8 cellular contexts compared by ENCODE assay signal in genomic region chr1:21308847-21309652, GRCh38. TPM values are rescaled to one million over a fixed set of nuclear protein-coding genes. Genes with fewer than 3 reads are reported as not detected.
DNase-seq lines count a peak whose midpoint lies in the region; ATAC-seq and TF ChIP-seq lines count a peak whose summit lies in the region.

No MANE protein-coding gene starts in this region.

- H3K4me1 ChIP-seq in SK-N-SH (ENCODE audit: control insufficient read depth in 1 of 2, insufficient read depth in 2 of 2, low read depth in 1 of 2, low read length in 1 of 2) (peaks cover 49 to 83% of the 10 kb centered on the region in 2 experiments), fibroblast of lung (ENCODE audit: control insufficient read depth, extremely low read depth, insufficient read depth, low read length) (peaks cover 51% of the 10 kb centered on the region), stomach (peaks cover 53 to 99% (median 76%) of the 10 kb centered on the region in 4 donors)

- TF ChIP-seq CTCF in SK-N-SH (IDR thresholded peaks at IDR 0.05) (no peak), fibroblast of lung (conservative IDR thresholded peaks at IDR 0.05 in 1 of 2, IDR thresholded peaks at IDR 0.05 in 1 of 2; ENCODE audit: low read depth in 1 of 2, low read length in 2 of 2) (no peak), stomach (IDR thresholded peaks at IDR 0.05) (no peak)

- TF ChIP-seq POLR2A in stomach (IDR thresholded peaks at IDR 0.05) = no peak

- TF ChIP-seq EP300 in SK-N-SH (IDR thresholded peaks at IDR 0.05; ENCODE audit: borderline replicate concordance in 1 of 2, low read depth in 1 of 2, low read length in 1 of 2) = peak in 1 of 2 experiments; percentile 84; a peak in 2 of 4 replicates
- TF ChIP-seq EP300 in stomach (IDR thresholded peaks at IDR 0.05) = no peak

- H3K79me2 ChIP-seq in SK-N-SH (ENCODE audit: insufficient read depth) (no peaks in the 10 kb centered on the region), fibroblast of lung (ENCODE audit: control insufficient read depth, insufficient read depth, low read length) (peaks cover 54% of the 10 kb centered on the region)

- no peaks in the 10 kb centered on the region for H3K36me3 ChIP-seq in SK-N-SH (replicated peaks in 1 of 2; ENCODE audit: control insufficient read depth in 1 of 2, insufficient read depth in 2 of 2, low read length in 1 of 2)
- H3K36me3 ChIP-seq in fibroblast of lung (ENCODE audit: control insufficient read depth, insufficient read depth, low read length) = peaks cover 2% of the 10 kb centered on the region
- no peaks in the 10 kb centered on the region for H3K36me3 ChIP-seq in stomach

- intact Hi-C loops in stomach (cut with DNase I; ENCODE audit: low total_unique reads) = no loop called here

- TF ChIP-seq RAD21 in SK-N-SH (IDR thresholded peaks at IDR 0.05; ENCODE audit: low read length) = 0 out of 2 replicates have a peak, but pooled peaks have one; percentile 6

- H3K27ac ChIP-seq in SK-N-SH (ENCODE audit: low read depth in 2 of 2, low read length in 1 of 2) = peak overlapping the region; percentile 24 to 99; a peak in 3 of 4 replicates
- H3K27ac ChIP-seq in fibroblast of lung (ENCODE audit: insufficient read depth, low read length) = peak overlapping the region; percentile 39
- H3K27ac ChIP-seq in stomach = peak overlapping the region in 4 of 5 donors; percentile 48 to 84 (median 60)

- H3K4me3 ChIP-seq in SK-N-SH (ENCODE audit: low read depth in 2 of 2, low read length in 1 of 2) (no peak overlapping the region), fibroblast of lung (replicated peaks in 1 of 4; ENCODE audit: control extremely low read depth in 1 of 4, insufficient read depth in 1 of 4, low read depth in 3 of 4, low read length in 4 of 4) (no peak overlapping the region), stomach (no peak overlapping the region)

- peak; percentile 15 for DNase-seq in NCI-H2227 (lab: John Stamatoyannopoulos, UW; ENCODE audit: unreplicated experiment)
- DNase-seq in NCI-H2227 treated with DMSO at 0.1 percent for 48 hours (lab: John Stamatoyannopoulos, UW) = no peak
- DNase-seq in SK-N-SH = peak; percentile 60
- peak in 1 of 2 donors; percentile 66 for DNase-seq in fibroblast of lung (ENCODE audit: low read depth in 2 of 2)
- DNase-seq in stomach = peak; percentile 66
- DNase-seq in NCI-H526 treated with DMSO at 0.1 percent for 48 hours (lab: John Stamatoyannopoulos, UW) = no peak

- POLR2A ChIA-PET in SK-N-SH (lab: Yijun Ruan, JAX) = interaction anchor here (0.6 to 1.3 kb wide), 4 partner anchors 12 to 54 kb away, joined by 3 to 7 read pairs (median 4); no protein-coding TSS in a partner anchor

- H3K27me3 ChIP-seq in SK-N-SH (ENCODE audit: insufficient read depth) (no peaks in the 10 kb centered on the region), fibroblast of lung (ENCODE audit: control insufficient read depth, insufficient read depth, low read length) (no peaks in the 10 kb centered on the region), stomach (no peaks in the 10 kb centered on the region)

- H3K9ac ChIP-seq in SK-N-SH (no peak overlapping the region), fibroblast of lung (ENCODE audit: insufficient read depth, low read length) (no peak overlapping the region)

- H3F3A ChIP-seq in SK-N-SH (replicated peaks; ENCODE audit: insufficient read depth) = peaks cover 14% of the 10 kb centered on the region

- WGBS in SK-N-SH (ENCODE audit: low lambda C conversion rate) = 45% methylated on average over 9 of the region's 9 CpGs
- WGBS in stomach, 5 donors = 61 to 74% (median 67%) methylated on average over 9 of the region's 9 CpGs

- H2AFZ ChIP-seq in SK-N-SH (ENCODE audit: low read depth) (no peak overlapping the region), fibroblast of lung (ENCODE audit: low read length) (no peak overlapping the region)

- 0 out of 2 replicates have a peak overlapping the region, but pooled peaks have one; percentile 38 for H3K4me2 ChIP-seq in SK-N-SH
- peak overlapping the region; percentile 15 for H3K4me2 ChIP-seq in fibroblast of lung (ENCODE audit: extremely low read depth, insufficient read depth, low read length)

- H4K20me1 ChIP-seq in SK-N-SH (ENCODE audit: insufficient read depth) = peaks cover 8% of the 10 kb centered on the region; the same call in 1 of the 2 replicates
- no peaks in the 10 kb centered on the region for H4K20me1 ChIP-seq in fibroblast of lung (ENCODE audit: control insufficient read depth, extremely low read depth, insufficient read depth, low read length)

- no peaks in the 10 kb centered on the region for H3K9me2 ChIP-seq in SK-N-SH

- H3K9me3 ChIP-seq in SK-N-SH (no peaks in the 10 kb centered on the region), fibroblast of lung (ENCODE audit: control insufficient read depth, insufficient read depth, low read depth, low read length) (no peaks in the 10 kb centered on the region), stomach (no peaks in the 10 kb centered on the region)

- CTCF ChIA-PET in SK-N-SH (lab: Yijun Ruan, JAX) = interaction anchor here (1.2 to 5.1 kb wide), 6 partner anchors 9 to 59 kb away, joined by 3 to 32 read pairs (median 8); no protein-coding TSS in a partner anchor

- ATAC-seq in GM19023 (IDR thresholded peaks at IDR 0.05; ENCODE audit: unreplicated experiment) (no peak), HG03196 (IDR thresholded peaks at IDR 0.05; ENCODE audit: unreplicated experiment) (no peak)

TF ChIP-seq in SK-N-SH, 30 proteins besides CTCF, POLR2A, EP300 and RAD21 (continues in another document):
- TF ChIP-seq USF2 (IDR thresholded peaks at IDR 0.05; ENCODE audit: borderline replicate concordance, low read depth, low read length) (no peak), IRF3 (IDR thresholded peaks at IDR 0.05; ENCODE audit: low read depth, low read length) (no peak), TAF1 (IDR thresholded peaks at IDR 0.05; ENCODE audit: borderline replicate concordance, low read depth, low read length) (no peak), MEF2A (IDR thresholded peaks at IDR 0.05; ENCODE audit: borderline replicate concordance, low read depth) (no peak), NRF1 (IDR thresholded peaks at IDR 0.05; ENCODE audit: low read depth, low read length) (no peak), EZH2phosphoT487 (IDR thresholded peaks at IDR 0.05; ENCODE audit: borderline replicate concordance, low read depth) (no peak), GATA2 (CRISPR knock-in tag; IDR thresholded peaks at IDR 0.05) (no peak), MXI1 (IDR thresholded peaks at IDR 0.05; ENCODE audit: low read depth, low read length) (0 out of 2 replicates have a peak, but pooled peaks have one; percentile 24), NFIC (IDR thresholded peaks at IDR 0.05; ENCODE audit: borderline replicate concordance) (peak; percentile 80), PBX3 (IDR thresholded peaks at IDR 0.05) (peak; percentile 54), JUND (IDR thresholded peaks at IDR 0.05) (no peak; the same call in 1 of the 2 replicates), SIN3A (IDR thresholded peaks at IDR 0.05; ENCODE audit: borderline replicate concordance, low read depth, low read length) (no peak), TEAD4 (IDR thresholded peaks at IDR 0.05; ENCODE audit: borderline replicate concordance, insufficient read depth) (no peak), TCF12 (IDR thresholded peaks at IDR 0.05) (peak; percentile 80), USF1 (IDR thresholded peaks at IDR 0.05; ENCODE audit: borderline replicate concordance, low read depth) (no peak), RCOR1 (IDR thresholded peaks at IDR 0.05; ENCODE audit: low read length) (peak; percentile 71; the same call in 1 of the 2 replicates)

RNA-seq across cellular contexts. Expression of gene ECE1, which starts 18.8 kb away (rescaled TPM):
- 62.3 and 96.6 TPM in 2 replicates for polyA plus RNA-seq in SK-N-SH (2012; rRNA removed)
- polyA plus RNA-seq in SK-N-SH (2012; cell fraction: cytosol; rRNA removed) = 48.1 and 60.4 TPM in 2 replicates
- 53.0 and 69.9 TPM in 2 replicates for polyA plus RNA-seq in SK-N-SH (2012; cell fraction: nucleus; rRNA removed)
- 57.3 and 138 TPM in 2 replicates for total RNA-seq in fibroblast of lung
- 131 and 137 TPM in 2 replicates for polyA plus RNA-seq in fibroblast of lung
- polyA plus RNA-seq in fibroblast of lung (2012) = 145 and 152 TPM in 2 replicates
- 228 and 250 TPM in 2 replicates for polyA minus RNA-seq in fibroblast of lung (ENCODE audit: low replicate concordance)
- total RNA-seq in stomach = 100 to 1,000 TPM in 2 of 5 donors, 10 to 100 TPM in 3; 40.2 to 574 (median 71.4) TPM
- polyA plus RNA-seq in stomach = 10 to 100 TPM; 17.6 to 30.9 (median 25.4) TPM

Comparison
In these comparisons a context has a peak if more than half of its experiments do, and no peak if none do; other contexts are left out.
1. DNase-seq: peak in NCI-H2227 (single experiment), SK-N-SH (single experiment) and stomach (single experiment); none in NCI-H2227 treated with DMSO at 0.1 percent for 48 hours (single experiment) and NCI-H526 treated with DMSO at 0.1 percent for 48 hours (single experiment).
2. Peak in every context shown above with its lines, with median percentiles within 50 percentile points of each other: H3K27ac ChIP-seq.